In genomic region chr5:57173318-57174127, GRCh38 we compare ENCODE assay signal across 8 cellular contexts. TPM values are rescaled to one million over a fixed set of nuclear protein-coding genes. Genes with fewer than 3 reads are reported as not detected.
DNase-seq lines count a peak whose midpoint lies in the region; ATAC-seq and TF ChIP-seq lines count a peak whose summit lies in the region.

Gene GPBP1 (plus strand): TSS chr5:57174059. CDS start chr5:57214131, 40,072 bp downstream.

- POLR2A ChIA-PET in activated CD4-positive, alpha-beta memory T cell treated with anti-CD3 and anti-CD28 coated beads for 36 hours (lab: Charles Lee) = interaction anchor here (0.6 to 1.5 kb wide), 6 partner anchors 14 to 1287 kb away, joined by 3 to 10 read pairs (median 3); partner anchors contain the start of gene SETD9

- peak; percentile 67 for ATAC-seq in GM19438 (IDR thresholded peaks at IDR 0.05; ENCODE audit: low read depth, unreplicated experiment)
- ATAC-seq in HG03575 (IDR thresholded peaks at IDR 0.05; ENCODE audit: extremely low read depth, insufficient number of reproducible peaks, low FRiP score, unreplicated experiment) = peak; percentile 33
- ATAC-seq in right lobe of liver = peak; percentile 85 to 92 (median 89)

- peak within 1 kb of the TSS; percentile 98 for H3K27ac Mint-ChIP-seq in activated CD4-positive, alpha-beta memory T cell treated with anti-CD3 and anti-CD28 coated beads for 36 hours

- WGBS in right lobe of liver (ENCODE audit: insufficient coverage, low coverage, low lambda C conversion rate, missing lambda C conversion rate) = 0% methylated on average over 19 of the region's 83 CpGs

- no peaks in the 10 kb centered on the region for H3K36me3 ChIP-seq in right lobe of liver

- no peaks in the 10 kb centered on the region for H3K27me3 ChIP-seq in dorsolateral prefrontal cortex
- no peaks in the 10 kb centered on the region for H3K27me3 ChIP-seq in right lobe of liver

- H3K27me3 Mint-ChIP-seq in activated CD4-positive, alpha-beta memory T cell treated with anti-CD3 and anti-CD28 coated beads for 36 hours = no peaks in the 10 kb centered on the region

- intact Hi-C loops in activated CD4-positive, alpha-beta memory T cell treated with anti-CD3 and anti-CD28 coated beads for 36 hours (cut with micrococcal nuclease) = loop anchor here (1.0 to 5.0 kb wide), 6 partner anchors 57 to 1287 kb away; partner anchors contain the start of genes IL6ST, MIER3, PLK2 and SETD9
- intact Hi-C loops in dorsolateral prefrontal cortex (cut with DNase I) (loop anchor here (1.0 to 10.0 kb wide), 7 partner anchors 45 to 1181 kb away; partner anchors contain the start of genes MIER3 (in 2 of the 2), SETD9 (in 2 of the 2), IL6ST (in 1 of the 2) and MAP3K1 (in 1 of the 2)), right lobe of liver (cut with DNase I) (no loop called here)

- H3K27ac ChIP-seq in dorsolateral prefrontal cortex (peak within 1 kb of the TSS; percentile 92 to 100 (median 100)), right lobe of liver (peak within 1 kb of the TSS; percentile 99 to 100 (median 100))

- peak within 1 kb of the TSS; percentile 68 to 100 (median 92) for H3K4me3 ChIP-seq in dorsolateral prefrontal cortex
- peak within 1 kb of the TSS; percentile 77 to 89 (median 80) for H3K4me3 ChIP-seq in right lobe of liver

- H3K36me3 Mint-ChIP-seq in activated CD4-positive, alpha-beta memory T cell treated with anti-CD3 and anti-CD28 coated beads for 36 hours = peaks cover 34% of the 10 kb centered on the region

- CTCF ChIA-PET in activated CD4-positive, alpha-beta memory T cell treated with anti-CD3 and anti-CD28 coated beads for 36 hours (lab: Charles Lee) = interaction anchor here (0.7 to 1.7 kb wide), 5 partner anchors 11 to 223 kb away, joined by 3 to 4 read pairs (median 3); no protein-coding TSS in a partner anchor

- H3K4me1 ChIP-seq in right lobe of liver = peaks cover 0 to 37% (median 8%) of the 10 kb centered on the region in 4 donors

- H3K4me3 Mint-ChIP-seq in activated CD4-positive, alpha-beta memory T cell treated with anti-CD3 and anti-CD28 coated beads for 36 hours = peak within 1 kb of the TSS; percentile 86

- TF ChIP-seq CTCF in dorsolateral prefrontal cortex (IDR thresholded peaks at IDR 0.05 in 54 of 56, conservative IDR thresholded peaks at IDR 0.05 in 2 of 56; ENCODE audit: low read depth in 1 of 56, partially characterized antibody in 56 of 56) (peak in 23 of 56 donors; percentile 4 to 43 (median 16)), right lobe of liver (IDR thresholded peaks at IDR 0.05) (no peak)

- peak; percentile 98 for DNase-seq in CD1c-positive myeloid dendritic cell (ENCODE audit: extremely low spot score)
- peak; percentile 94 for DNase-seq in NCI-H82 treated with DMSO at 0.1 percent for 48 hours (lab: John Stamatoyannopoulos, UW; ENCODE audit: unreplicated experiment)
- DNase-seq in activated CD4-positive, alpha-beta memory T cell treated with anti-CD3 and anti-CD28 coated beads for 36 hours = peak; percentile 98
- peak; percentile 95 to 99 (median 97) for DNase-seq in dorsolateral prefrontal cortex
- peak; percentile 97 to 99 (median 98) for DNase-seq in right lobe of liver
- peak; percentile 97 to 98 for DNase-seq in stimulated activated CD4-positive, alpha-beta T cell treated with anti-CD3 and anti-CD28 coated beads, Interleukin-4, amount 100 ng/mL, for 4 hours

- peaks cover 21% of the 10 kb centered on the region for H3K4me1 Mint-ChIP-seq in activated CD4-positive, alpha-beta memory T cell treated with anti-CD3 and anti-CD28 coated beads for 36 hours (ENCODE audit: low read depth)

- no peaks in the 10 kb centered on the region for H3K9me3 Mint-ChIP-seq in activated CD4-positive, alpha-beta memory T cell treated with anti-CD3 and anti-CD28 coated beads for 36 hours

- no peaks in the 10 kb centered on the region for H3K9me3 ChIP-seq in right lobe of liver

- TF ChIP-seq POLR2A in right lobe of liver (IDR thresholded peaks at IDR 0.05) = peak; percentile 71

RNA-seq across cellular contexts. Expression of gene GPBP1, which starts in this region (rescaled TPM):
- total RNA-seq in activated CD4-positive, alpha-beta memory T cell treated with anti-CD3 and anti-CD28 coated beads for 36 hours = 10 to 100 TPM; 94.1 to 98.5 TPM
- total RNA-seq in dorsolateral prefrontal cortex (100 to 1,000 TPM in 111 of 120 experiments, 10 to 100 TPM in 9; 86.6 to 165 (median 112) TPM), right lobe of liver (10 to 100 TPM; 19.5 to 28.2 (median 24.9) TPM)

Comparison
In these comparisons a context has a peak if more than half of its experiments do, and no peak if none do; other contexts are left out.
1. Peak in every context shown above with its lines: DNase-seq, ATAC-seq, H3K4me3 ChIP-seq and H3K27ac ChIP-seq.
2. ATAC-seq: peak in every context shown above with its lines; median percentile 89 in right lobe of liver; 67 in GM19438; 33 in HG03575.
3. intact Hi-C loops: an anchor here in activated CD4-positive, alpha-beta memory T cell treated with anti-CD3 and anti-CD28 coated beads for 36 hours (1.0 to 5.0 kb wide) and dorsolateral prefrontal cortex (1.0 to 10.0 kb wide); none called in right lobe of liver.